In the genomic region with DNA sequence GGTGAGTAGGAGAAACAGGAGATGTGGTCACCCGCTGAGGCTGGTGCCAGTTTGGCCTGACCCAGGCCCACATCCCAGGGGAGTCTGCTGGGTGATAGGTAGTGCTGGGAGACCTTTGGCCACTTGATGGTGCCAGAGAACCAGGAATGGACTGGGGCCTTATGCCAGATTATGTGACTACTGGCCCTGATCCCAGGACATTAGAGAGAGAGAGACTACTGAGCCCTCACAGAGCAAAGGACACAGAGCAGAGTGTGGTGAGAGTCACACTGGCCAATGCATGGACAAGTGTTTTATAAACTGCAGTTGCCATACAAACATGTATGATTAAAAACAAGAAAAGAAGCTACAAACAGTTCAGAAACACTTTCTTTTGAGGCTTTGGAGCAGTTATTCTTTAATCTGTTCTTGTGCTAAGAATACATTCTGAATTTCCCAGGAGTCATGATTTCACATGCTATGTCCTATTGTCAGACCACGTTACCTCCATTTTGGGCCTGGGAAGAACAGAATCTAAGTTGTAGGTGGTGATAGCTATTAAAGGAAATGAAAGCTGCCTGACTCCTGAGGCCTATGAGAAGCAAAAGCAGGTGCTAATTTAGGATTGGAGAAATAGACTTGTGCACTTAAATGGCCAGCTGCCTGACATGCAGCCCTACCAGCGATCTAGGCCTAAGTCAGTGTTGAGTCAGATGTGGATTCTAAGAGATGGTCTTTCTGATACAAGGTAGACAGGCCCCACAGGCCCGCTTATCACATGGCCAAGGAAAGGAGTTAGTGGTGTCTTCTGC, we compare ENCODE assay signal across 8 cellular contexts. TPM values are rescaled to one million over a fixed set of nuclear protein-coding genes. Genes with fewer than 3 reads are reported as not detected.
DNase-seq lines count a peak whose midpoint lies in the region; ATAC-seq, FAIRE-seq and TF ChIP-seq lines count a peak whose summit lies in the region.

No MANE protein-coding gene starts in this region.

- H3K27ac ChIP-seq in MM.1S (ENCODE audit: low read length) (peak overlapping the region; percentile 46; the same call in 1 of the 2 replicates), breast epithelium (no peak overlapping the region)

- ATAC-seq in HG02571 (IDR thresholded peaks at IDR 0.05; ENCODE audit: unreplicated experiment) = peak; percentile 78

- peak; percentile 16 for DNase-seq in activated naive CD4-positive, alpha-beta T cell treated with Interleukin-2 at 50 U/mL for 16 hours
- DNase-seq in activated naive CD4-positive, alpha-beta T cell (lab: John Stamatoyannopoulos, UW) = no peak
- DNase-seq in MM.1S = peak; percentile 72
- peak; percentile 69 for DNase-seq in SW480 (ENCODE audit: low spot score)
- peak; percentile 67 to 73 for DNase-seq in breast epithelium (ENCODE audit: low spot score in 2 of 2)
- DNase-seq in stimulated activated CD4-positive, alpha-beta T cell treated with anti-CD3 and anti-CD28 coated beads, Interleukin-12 subunit alpha, Interleukin-12 subunit beta, amount 100 ng/mL, for 4 hours = peak; percentile 19

- intact Hi-C loops in breast epithelium (cut with DNase I; ENCODE audit: low total_unique reads) = no loop called here

- H3K27me3 ChIP-seq in MM.1S (replicated peaks; ENCODE audit: insufficient read depth, low read length) = no peaks in the 10 kb centered on the region
- no peaks in the 10 kb centered on the region for H3K27me3 ChIP-seq in breast epithelium

- peak overlapping the region; percentile 26 for H2AFZ ChIP-seq in MM.1S (ENCODE audit: low read length)

- no peaks in the 10 kb centered on the region for H3K9me3 ChIP-seq in MM.1S (replicated peaks; ENCODE audit: insufficient read depth, low read length)
- no peaks in the 10 kb centered on the region for H3K9me3 ChIP-seq in breast epithelium

- H3F3A ChIP-seq in MM.1S (ENCODE audit: insufficient read depth, low read length) = peaks cover 13% of the 10 kb centered on the region

- TF ChIP-seq POLR2A in breast epithelium (IDR thresholded peaks at IDR 0.05) = no peak

- no peaks in the 10 kb centered on the region for H3K36me3 ChIP-seq in MM.1S (replicated peaks; ENCODE audit: insufficient read depth, low read length)
- H3K36me3 ChIP-seq in breast epithelium = no peaks in the 10 kb centered on the region

- H3K4me3 ChIP-seq in MM.1S (ENCODE audit: low read length) (0 out of 2 replicates have a peak overlapping the region, but pooled peaks have one; percentile 3), breast epithelium (no peak overlapping the region)

- peaks cover 20% of the 10 kb centered on the region for H3K4me1 ChIP-seq in MM.1S (ENCODE audit: low read length)
- no peaks in the 10 kb centered on the region for H3K4me1 ChIP-seq in breast epithelium

- H3K9ac ChIP-seq in MM.1S (ENCODE audit: low read length) = peak overlapping the region; percentile 5; the same call in 1 of the 2 replicates

- FAIRE-seq in islet of Langerhans (lab: Jason Lieb, UNC) = peak; percentile 13

- TF ChIP-seq CTCF in MM.1S (IDR thresholded peaks at IDR 0.05; ENCODE audit: low read length) = peak; percentile 96
- TF ChIP-seq CTCF in breast epithelium (IDR thresholded peaks at IDR 0.05) = peak; percentile 19 to 93 (median 65)

- H4K20me1 ChIP-seq in MM.1S (ENCODE audit: insufficient read depth, low read length) = no peaks in the 10 kb centered on the region

- H3K79me2 ChIP-seq in MM.1S (ENCODE audit: low read length) = no peaks in the 10 kb centered on the region

- peak overlapping the region; percentile 61 for H3K4me2 ChIP-seq in MM.1S (ENCODE audit: low read depth, low read length)

- no peaks in the 10 kb centered on the region for H3K9me2 ChIP-seq in MM.1S (replicated peaks; ENCODE audit: insufficient read depth, low read length)

RNA-seq across cellular contexts. Expression of a gene that starts 32.6 kb away (rescaled TPM):
- 10 to 100 TPM; 10.4 to 15.4 (median 13.9) TPM for total RNA-seq in breast epithelium

RNA-seq across cellular contexts. Expression of a gene that starts 57.0 kb away (rescaled TPM):
- 10 to 100 TPM in 2 of 3 donors, 1 to 10 TPM in 1; 9.8 to 15.1 (median 14.8) TPM for total RNA-seq in breast epithelium

Comparison
In these comparisons a context has a peak if more than half of its experiments do, and no peak if none do; other contexts are left out.
1. DNase-seq: peak in activated naive CD4-positive, alpha-beta T cell treated with Interleukin-2 at 50 U/mL for 16 hours (single experiment), MM.1S (single experiment), SW480 (single experiment), breast epithelium (2 of 2) and stimulated activated CD4-positive, alpha-beta T cell treated with anti-CD3 and anti-CD28 coated beads, Interleukin-12 subunit alpha, Interleukin-12 subunit beta, amount 100 ng/mL, for 4 hours (single experiment); none in activated naive CD4-positive, alpha-beta T cell (0 of 4).